9 cellular contexts compared by ENCODE assay signal in genomic region chr3:156010829-156011228, GRCh38.
A peak's percentile ranks its signal among the peaks of the same experiment; 100 is the strongest.
DNase-seq lines count a peak whose midpoint lies in the region; ATAC-seq and TF ChIP-seq lines count a peak whose summit lies in the region.
"Had no signal": no experiment of that assay in that cellular context is flagged by ENCODE, and none has a peak within 500 bp of the region (broad histone marks: within the 10 kb centered on the region; RNA-seq: fewer than 3 reads in every experiment).

No MANE protein-coding gene starts in this region.

- no peaks in the 10 kb centered on the region for H3K9me3 Mint-ChIP-seq in type B pancreatic cell

- no peak overlapping the region for H3K27ac Mint-ChIP-seq in type B pancreatic cell

- no peak for ATAC-seq in GM21367 (IDR thresholded peaks at IDR 0.05; ENCODE audit: unreplicated experiment)

- peaks cover 13% of the 10 kb centered on the region for H3K4me1 ChIP-seq in cardiac muscle cell (ENCODE audit: low read depth)

- no peaks in the 10 kb centered on the region for H3K36me3 Mint-ChIP-seq in type B pancreatic cell

- intact Hi-C loops in cardiac septum (cut with DNase I), result no loop called here

- DNase-seq in cardiac muscle cell (ENCODE audit: low read depth in 1 of 2, low spot score in 1 of 2), result peak; percentile 3 to 47
- no peak for DNase-seq in cardiac septum (ENCODE audit: low spot score)
- DNase-seq in OCI-M1 (lab: John Stamatoyannopoulos, UW), result peak; percentile 34
- DNase-seq in fibroblast of villous mesenchyme (ENCODE audit: low read depth), result no peak
- DNase-seq in type B pancreatic cell (ENCODE audit: extremely low spot score, unreplicated experiment), result no peak
- no peak for DNase-seq in activated CD4-positive, alpha-beta T cell treated with anti-CD3 and anti-CD28 coated beads for 4 hours
- DNase-seq in activated CD4-positive, alpha-beta T cell treated with anti-CD3 and anti-CD28 coated beads, Interleukin-2, amount 50 U/mL, for 1 hour, result no peak
- DNase-seq: T-helper 9 cell had no signal

- no peaks in the 10 kb centered on the region for H3K27me3 ChIP-seq in cardiac muscle cell

- peaks cover 5% of the 10 kb centered on the region for H3K27me3 Mint-ChIP-seq in type B pancreatic cell

- H3K27ac ChIP-seq in cardiac muscle cell, result no peak overlapping the region

- H3K4me1 Mint-ChIP-seq in type B pancreatic cell (ENCODE audit: unreplicated experiment), result no peaks in the 10 kb centered on the region

- H3K9me3 ChIP-seq in cardiac muscle cell (ENCODE audit: low read depth), result no peaks in the 10 kb centered on the region

- TF ChIP-seq CTCF in cardiac muscle cell (IDR thresholded peaks at IDR 0.05; ENCODE audit: low read depth, low read length), result peak; percentile 32
- peak; percentile 17 for TF ChIP-seq CTCF in fibroblast of villous mesenchyme (IDR thresholded peaks at IDR 0.05; ENCODE audit: insufficient read depth, low read depth, low read length)
- peak; percentile 69 for TF ChIP-seq CTCF in type B pancreatic cell (conservative IDR thresholded peaks at IDR 0.05)

- H3K4me3 ChIP-seq in cardiac muscle cell (no peak overlapping the region), fibroblast of villous mesenchyme (ENCODE audit: low read depth, low read length) (no peak overlapping the region)

- no peaks in the 10 kb centered on the region for H3K36me3 ChIP-seq in cardiac muscle cell

- no peak overlapping the region for H3K4me3 Mint-ChIP-seq in type B pancreatic cell

Comparison
In these comparisons a context has a peak if more than half of its experiments do, and no peak if none do; other contexts are left out.
1. DNase-seq: peak in cardiac muscle cell (2 of 2) and OCI-M1 (single experiment); none in cardiac septum (single experiment), fibroblast of villous mesenchyme (single experiment), type B pancreatic cell (single experiment), activated CD4-positive, alpha-beta T cell treated with anti-CD3 and anti-CD28 coated beads for 4 hours (0 of 2) and activated CD4-positive, alpha-beta T cell treated with anti-CD3 and anti-CD28 coated beads, Interleukin-2, amount 50 U/mL, for 1 hour (single experiment).
2. CTCF ChIP-seq: peak in every context shown above with its lines; median percentile 69 in type B pancreatic cell; 32 in cardiac muscle cell; 17 in fibroblast of villous mesenchyme.